1 cellular context compared by ENCODE assay signal in genomic region chr15:63340353-63340752, GRCh38.
TF ChIP-seq lines count a peak whose summit lies in the region.

No MANE protein-coding gene starts in this region.

TF ChIP-seq in GM23338, 12 proteins besides CTCF, POLR2A, EP300 and RAD21:
- TF ChIP-seq ZNF114 (CRISPR knock-in tag; IDR thresholded peaks at IDR 0.05) = no peak
- TF ChIP-seq, protein P1, sequence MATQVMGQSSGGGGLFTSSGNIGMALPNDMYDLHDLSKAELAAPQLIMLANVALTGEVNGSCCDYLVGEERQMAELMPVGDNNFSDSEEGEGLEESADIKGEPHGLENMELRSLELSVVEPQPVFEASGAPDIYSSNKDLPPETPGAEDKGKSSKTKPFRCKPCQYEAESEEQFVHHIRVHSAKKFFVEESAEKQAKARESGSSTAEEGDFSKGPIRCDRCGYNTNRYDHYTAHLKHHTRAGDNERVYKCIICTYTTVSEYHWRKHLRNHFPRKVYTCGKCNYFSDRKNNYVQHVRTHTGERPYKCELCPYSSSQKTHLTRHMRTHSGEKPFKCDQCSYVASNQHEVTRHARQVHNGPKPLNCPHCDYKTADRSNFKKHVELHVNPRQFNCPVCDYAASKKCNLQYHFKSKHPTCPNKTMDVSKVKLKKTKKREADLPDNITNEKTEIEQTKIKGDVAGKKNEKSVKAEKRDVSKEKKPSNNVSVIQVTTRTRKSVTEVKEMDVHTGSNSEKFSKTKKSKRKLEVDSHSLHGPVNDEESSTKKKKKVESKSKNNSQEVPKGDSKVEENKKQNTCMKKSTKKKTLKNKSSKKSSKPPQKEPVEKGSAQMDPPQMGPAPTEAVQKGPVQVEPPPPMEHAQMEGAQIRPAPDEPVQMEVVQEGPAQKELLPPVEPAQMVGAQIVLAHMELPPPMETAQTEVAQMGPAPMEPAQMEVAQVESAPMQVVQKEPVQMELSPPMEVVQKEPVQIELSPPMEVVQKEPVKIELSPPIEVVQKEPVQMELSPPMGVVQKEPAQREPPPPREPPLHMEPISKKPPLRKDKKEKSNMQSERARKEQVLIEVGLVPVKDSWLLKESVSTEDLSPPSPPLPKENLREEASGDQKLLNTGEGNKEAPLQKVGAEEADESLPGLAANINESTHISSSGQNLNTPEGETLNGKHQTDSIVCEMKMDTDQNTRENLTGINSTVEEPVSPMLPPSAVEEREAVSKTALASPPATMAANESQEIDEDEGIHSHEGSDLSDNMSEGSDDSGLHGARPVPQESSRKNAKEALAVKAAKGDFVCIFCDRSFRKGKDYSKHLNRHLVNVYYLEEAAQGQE (IDR thresholded peaks at IDR 0.05; ENCODE audit: unreplicated experiment) = no peak
- TF ChIP-seq POLR2AphosphoS5 (IDR thresholded peaks at IDR 0.05; ENCODE audit: low read depth) = no peak
- TF ChIP-seq ZNF331 (CRISPR knock-in tag; IDR thresholded peaks at IDR 0.05; ENCODE audit: low read depth) = no peak
- no peak for TF ChIP-seq JUNB (IDR thresholded peaks at IDR 0.05; ENCODE audit: unreplicated experiment)
- no peak for TF ChIP-seq EZH2phosphoT487 (IDR thresholded peaks at IDR 0.05; ENCODE audit: unreplicated experiment)
- TF ChIP-seq NANOG (IDR thresholded peaks at IDR 0.05; ENCODE audit: borderline replicate concordance) = no peak
- TF ChIP-seq ETS1 (IDR thresholded peaks at IDR 0.05) = no peak
- TF ChIP-seq, protein P2, sequence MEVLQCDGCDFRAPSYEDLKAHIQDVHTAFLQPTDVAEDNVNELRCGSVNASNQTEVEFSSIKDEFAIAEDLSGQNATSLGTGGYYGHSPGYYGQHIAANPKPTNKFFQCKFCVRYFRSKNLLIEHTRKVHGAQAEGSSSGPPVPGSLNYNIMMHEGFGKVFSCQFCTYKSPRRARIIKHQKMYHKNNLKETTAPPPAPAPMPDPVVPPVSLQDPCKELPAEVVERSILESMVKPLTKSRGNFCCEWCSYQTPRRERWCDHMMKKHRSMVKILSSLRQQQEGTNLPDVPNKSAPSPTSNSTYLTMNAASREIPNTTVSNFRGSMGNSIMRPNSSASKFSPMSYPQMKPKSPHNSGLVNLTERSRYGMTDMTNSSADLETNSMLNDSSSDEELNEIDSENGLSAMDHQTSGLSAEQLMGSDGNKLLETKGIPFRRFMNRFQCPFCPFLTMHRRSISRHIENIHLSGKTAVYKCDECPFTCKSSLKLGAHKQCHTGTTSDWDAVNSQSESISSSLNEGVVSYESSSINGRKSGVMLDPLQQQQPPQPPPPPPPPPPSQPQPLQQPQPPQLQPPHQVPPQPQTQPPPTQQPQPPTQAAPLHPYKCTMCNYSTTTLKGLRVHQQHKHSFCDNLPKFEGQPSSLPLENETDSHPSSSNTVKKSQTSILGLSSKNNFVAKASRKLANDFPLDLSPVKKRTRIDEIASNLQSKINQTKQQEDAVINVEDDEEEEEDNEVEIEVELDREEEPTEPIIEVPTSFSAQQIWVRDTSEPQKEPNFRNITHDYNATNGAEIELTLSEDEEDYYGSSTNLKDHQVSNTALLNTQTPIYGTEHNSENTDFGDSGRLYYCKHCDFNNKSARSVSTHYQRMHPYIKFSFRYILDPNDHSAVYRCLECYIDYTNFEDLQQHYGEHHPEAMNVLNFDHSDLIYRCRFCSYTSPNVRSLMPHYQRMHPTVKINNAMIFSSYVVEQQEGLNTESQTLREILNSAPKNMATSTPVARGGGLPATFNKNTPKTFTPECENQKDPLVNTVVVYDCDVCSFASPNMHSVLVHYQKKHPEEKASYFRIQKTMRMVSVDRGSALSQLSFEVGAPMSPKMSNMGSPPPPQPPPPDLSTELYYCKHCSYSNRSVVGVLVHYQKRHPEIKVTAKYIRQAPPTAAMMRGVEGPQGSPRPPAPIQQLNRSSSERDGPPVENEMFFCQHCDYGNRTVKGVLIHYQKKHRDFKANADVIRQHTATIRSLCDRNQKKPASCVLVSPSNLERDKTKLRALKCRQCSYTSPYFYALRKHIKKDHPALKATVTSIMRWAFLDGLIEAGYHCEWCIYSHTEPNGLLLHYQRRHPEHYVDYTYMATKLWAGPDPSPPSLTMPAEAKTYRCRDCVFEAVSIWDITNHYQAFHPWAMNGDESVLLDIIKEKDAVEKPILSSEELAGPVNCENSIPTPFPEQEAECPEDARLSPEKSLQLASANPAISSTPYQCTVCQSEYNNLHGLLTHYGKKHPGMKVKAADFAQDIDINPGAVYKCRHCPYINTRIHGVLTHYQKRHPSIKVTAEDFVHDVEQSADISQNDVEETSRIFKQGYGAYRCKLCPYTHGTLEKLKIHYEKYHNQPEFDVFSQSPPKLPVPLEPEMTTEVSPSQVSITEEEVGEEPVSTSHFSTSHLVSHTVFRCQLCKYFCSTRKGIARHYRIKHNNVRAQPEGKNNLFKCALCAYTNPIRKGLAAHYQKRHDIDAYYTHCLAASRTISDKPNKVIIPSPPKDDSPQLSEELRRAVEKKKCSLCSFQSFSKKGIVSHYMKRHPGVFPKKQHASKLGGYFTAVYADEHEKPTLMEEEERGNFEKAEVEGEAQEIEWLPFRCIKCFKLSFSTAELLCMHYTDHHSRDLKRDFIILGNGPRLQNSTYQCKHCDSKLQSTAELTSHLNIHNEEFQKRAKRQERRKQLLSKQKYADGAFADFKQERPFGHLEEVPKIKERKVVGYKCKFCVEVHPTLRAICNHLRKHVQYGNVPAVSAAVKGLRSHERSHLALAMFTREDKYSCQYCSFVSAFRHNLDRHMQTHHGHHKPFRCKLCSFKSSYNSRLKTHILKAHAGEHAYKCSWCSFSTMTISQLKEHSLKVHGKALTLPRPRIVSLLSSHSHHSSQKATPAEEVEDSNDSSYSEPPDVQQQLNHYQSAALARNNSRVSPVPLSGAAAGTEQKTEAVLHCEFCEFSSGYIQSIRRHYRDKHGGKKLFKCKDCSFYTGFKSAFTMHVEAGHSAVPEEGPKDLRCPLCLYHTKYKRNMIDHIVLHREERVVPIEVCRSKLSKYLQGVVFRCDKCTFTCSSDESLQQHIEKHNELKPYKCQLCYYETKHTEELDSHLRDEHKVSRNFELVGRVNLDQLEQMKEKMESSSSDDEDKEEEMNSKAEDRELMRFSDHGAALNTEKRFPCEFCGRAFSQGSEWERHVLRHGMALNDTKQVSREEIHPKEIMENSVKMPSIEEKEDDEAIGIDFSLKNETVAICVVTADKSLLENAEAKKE (CRISPR knock-in tag; IDR thresholded peaks at IDR 0.05) = no peak
- no peak for TF ChIP-seq EZH2 (IDR thresholded peaks at IDR 0.05; ENCODE audit: low read depth, unreplicated experiment)
- TF ChIP-seq CREB1 (CRISPR knock-in tag; IDR thresholded peaks at IDR 0.05; ENCODE audit: low read depth) = no peak
- TF ChIP-seq STAT1 (IDR thresholded peaks at IDR 0.05; ENCODE audit: unreplicated experiment) = no peak
